In the genomic region with DNA sequence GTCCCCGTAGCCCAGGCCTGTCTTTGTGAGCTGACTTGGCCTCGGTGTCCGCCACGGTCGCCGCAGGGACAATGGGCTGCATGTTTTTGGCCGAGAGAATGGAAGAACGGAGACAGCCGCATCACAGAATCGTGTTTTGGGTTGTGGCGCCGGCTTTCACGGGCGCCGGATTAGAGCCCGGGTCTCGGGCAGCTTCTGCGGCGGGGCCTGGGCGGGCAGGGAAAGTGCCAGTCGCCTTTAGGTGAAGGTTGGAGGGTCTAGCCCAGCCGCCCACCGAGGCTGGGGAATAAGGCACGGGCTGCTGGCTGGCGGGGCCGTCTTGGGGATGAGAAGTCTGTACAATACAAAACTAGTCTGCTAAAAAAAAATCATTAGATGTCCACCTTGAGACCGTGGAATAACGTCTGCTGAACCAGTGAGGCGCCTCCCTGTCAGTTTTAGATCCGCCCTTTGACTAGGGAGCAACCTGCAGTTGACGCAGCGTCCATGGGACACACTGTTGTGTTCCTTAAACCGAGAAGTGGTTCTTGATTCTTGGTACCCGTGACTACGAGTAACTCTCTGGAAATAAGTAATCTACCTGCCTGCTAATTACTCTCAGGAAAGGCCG, we compare ENCODE assay signal across 8 cellular contexts.
DNase-seq lines count a peak whose midpoint lies in the region; ATAC-seq and TF ChIP-seq lines count a peak whose summit lies in the region.

No MANE protein-coding gene starts in this region.

- H3K27me3 ChIP-seq in DND-41 (ENCODE audit: insufficient read depth, low read length, poor library complexity): no peaks in the 10 kb centered on the region
- H3K27me3 ChIP-seq in SU-DHL-6 (ENCODE audit: low read length): no peaks in the 10 kb centered on the region
- no peaks in the 10 kb centered on the region for H3K27me3 ChIP-seq in iPS-15b (ENCODE audit: control insufficient read depth, insufficient read depth, low read length)

- H3K4me3 ChIP-seq in DND-41 (ENCODE audit: low read depth in 1 of 2, low read length in 2 of 2) (peak overlapping the region; percentile 66 to 72), SU-DHL-6 (ENCODE audit: insufficient read depth, low read length, poor library complexity, severe bottlenecking) (peak overlapping the region; percentile 79), astrocyte of the cerebellum (ENCODE audit: low read depth, low read length) (peak overlapping the region; percentile 77), iPS-15b (ENCODE audit: low read depth, low read length) (peak overlapping the region; percentile 85), skeletal muscle cell (ENCODE audit: low read depth, low read length) (peak overlapping the region; percentile 93)

- peak overlapping the region; percentile 95 for H3K9ac ChIP-seq in DND-41 (ENCODE audit: low read depth, low read length)
- H3K9ac ChIP-seq in SU-DHL-6 (ENCODE audit: low read length): peak overlapping the region; percentile 93
- H3K9ac ChIP-seq in iPS-15b (ENCODE audit: low read depth, low read length): peak overlapping the region; percentile 90

- peaks cover 48% of the 10 kb centered on the region for H3K36me3 ChIP-seq in DND-41 (ENCODE audit: insufficient read depth, low read length)
- H3K36me3 ChIP-seq in KOPT-K1 (ENCODE audit: insufficient read depth, low read length): peaks cover 44% of the 10 kb centered on the region
- H3K36me3 ChIP-seq in SU-DHL-6 (ENCODE audit: low read length): peaks cover 34% of the 10 kb centered on the region; the same call in 1 of the 2 replicates
- H3K36me3 ChIP-seq in iPS-15b (ENCODE audit: control insufficient read depth, insufficient read depth, low read length): peaks cover 4% of the 10 kb centered on the region

- H3K4me2 ChIP-seq in DND-41 (ENCODE audit: insufficient read depth, low read length): peak overlapping the region; percentile 80
- peak overlapping the region; percentile 92 for H3K4me2 ChIP-seq in SU-DHL-6 (ENCODE audit: low read depth, low read length, poor library complexity, severe bottlenecking)

- peaks cover 46% of the 10 kb centered on the region for H3K4me1 ChIP-seq in DND-41 (ENCODE audit: insufficient read depth, low read length)
- peaks cover 4% of the 10 kb centered on the region for H3K4me1 ChIP-seq in iPS-15b (ENCODE audit: control insufficient read depth, insufficient read depth, low read length)

- H3F3A ChIP-seq in SU-DHL-6 (ENCODE audit: insufficient read depth): 0 out of 2 replicates have a peak, but pooled peaks cover 3% of the 10 kb centered on the region

- DNase-seq in DND-41 (peak; percentile 46), astrocyte of the cerebellum (ENCODE audit: low read depth) (no peak), skeletal muscle cell (ENCODE audit: low read depth) (peak; percentile 16), cerebellar nuclear complex (lab: John Stamatoyannopoulos, UW) (no peak)

- H3K9me3 ChIP-seq in DND-41 (ENCODE audit: insufficient read depth, low read length, severe bottlenecking): no peaks in the 10 kb centered on the region
- H3K9me3 ChIP-seq in KOPT-K1 (ENCODE audit: insufficient read depth, low read length, poor library complexity, severe bottlenecking): no peaks in the 10 kb centered on the region
- no peaks in the 10 kb centered on the region for H3K9me3 ChIP-seq in SU-DHL-6 (ENCODE audit: insufficient read depth, low read length)
- H3K9me3 ChIP-seq in iPS-15b (ENCODE audit: control insufficient read depth, insufficient read depth, low read length): no peaks in the 10 kb centered on the region

- H3K79me2 ChIP-seq in DND-41 (ENCODE audit: insufficient read depth, low read length) (peaks cover 78% of the 10 kb centered on the region), SU-DHL-6 (ENCODE audit: insufficient read depth, low read length) (peaks cover 70% of the 10 kb centered on the region)

- TF ChIP-seq CTCF in DND-41 (IDR thresholded peaks at IDR 0.05; ENCODE audit: borderline replicate concordance, extremely low read depth, low read length, poor library complexity, severe bottlenecking): peak; percentile 7
- TF ChIP-seq CTCF in SU-DHL-6 (IDR thresholded peaks at IDR 0.05; ENCODE audit: insufficient read depth, low read length, poor library complexity, severe bottlenecking): no peak
- no peak for TF ChIP-seq CTCF in astrocyte of the cerebellum (IDR thresholded peaks at IDR 0.05; ENCODE audit: low read depth, low read length, missing control alignments)

- H3K27ac ChIP-seq in DND-41 (ENCODE audit: low read length) (peak overlapping the region; percentile 89), KOPT-K1 (ENCODE audit: low read depth, low read length, poor library complexity, severe bottlenecking) (peak overlapping the region; percentile 98), SU-DHL-6 (ENCODE audit: low read depth, low read length) (peak overlapping the region; percentile 71)

- ATAC-seq in DND-41 (ENCODE audit: insufficient read depth, low read depth) (peak; percentile 16), GM21737 (IDR thresholded peaks at IDR 0.05; ENCODE audit: unreplicated experiment) (peak; percentile 31)

- in situ Hi-C loops in astrocyte of the cerebellum (cut with HindIII; ENCODE audit: low sequenced_read_pairs): no loop called here

- peak overlapping the region; percentile 95 for H2AFZ ChIP-seq in DND-41 (ENCODE audit: low read depth, low read length)
- peak overlapping the region; percentile 81 for H2AFZ ChIP-seq in SU-DHL-6 (ENCODE audit: low read depth, low read length, severe bottlenecking)

- H4K20me1 ChIP-seq in DND-41 (ENCODE audit: insufficient read depth, low read length) (peaks cover 2% of the 10 kb centered on the region; the same call in 1 of the 2 replicates), SU-DHL-6 (ENCODE audit: low read depth, low read length) (no peaks in the 10 kb centered on the region)

- H3K9me2 ChIP-seq in SU-DHL-6 (replicated peaks; ENCODE audit: insufficient read depth, low read length): no peaks in the 10 kb centered on the region

Comparison
In these comparisons a context has a peak if more than half of its experiments do, and no peak if none do; other contexts are left out.
1. DNase-seq: peak in DND-41 (single experiment) and skeletal muscle cell (single experiment); none in astrocyte of the cerebellum (single experiment) and cerebellar nuclear complex (0 of 2).
2. Peak in every context shown above with its lines, with median percentiles within 50 percentile points of each other: H3K27ac ChIP-seq, H3K4me3 ChIP-seq and H3K9ac ChIP-seq.